10 cellular contexts compared by ENCODE assay signal in genomic region chr16:20944861-20945390, GRCh38. TPM values are rescaled to one million over a fixed set of nuclear protein-coding genes. Genes with fewer than 3 reads are reported as not detected.
DNase-seq lines count a peak whose midpoint lies in the region; ATAC-seq, FAIRE-seq and TF ChIP-seq lines count a peak whose summit lies in the region.
"Had no signal": no experiment of that assay in that cellular context is flagged by ENCODE, and none has a peak within 500 bp of the region (broad histone marks: within the 10 kb centered on the region; RNA-seq: fewer than 3 reads in every experiment).

No MANE protein-coding gene starts in this region.

- no peak overlapping the region for H3K4me3 ChIP-seq in brain microvascular endothelial cell (ENCODE audit: low read depth, low read length)
- H3K4me3 ChIP-seq in upper lobe of left lung = no peak overlapping the region
- H3K4me3 ChIP-seq: pancreas had no signal

- no peak for TF ChIP-seq POLR2A in upper lobe of left lung (IDR thresholded peaks at IDR 0.05)

- DNase-seq in GM18507 (ENCODE audit: extremely low spot score, insufficient read length, low read depth) = no peak
- no peak for DNase-seq in brain microvascular endothelial cell
- no peak for DNase-seq in sciatic nerve (ENCODE audit: low spot score)
- DNase-seq in HTR-8/SVneo (ENCODE audit: insufficient read length, low spot score) = no peak
- DNase-seq in NCI-H2196 treated with DMSO at 0.1 percent for 48 hours (lab: John Stamatoyannopoulos, UW; ENCODE audit: unreplicated experiment) = no peak
- no peak for DNase-seq in upper lobe of left lung
- DNase-seq: effector CD4-positive, alpha-beta T cell; pancreas had no signal

- H3K27me3 ChIP-seq in brain microvascular endothelial cell (replicated peaks) = no peaks in the 10 kb centered on the region
- H3K27me3 ChIP-seq in upper lobe of left lung = no peaks in the 10 kb centered on the region
- H3K27me3 ChIP-seq: pancreas had no signal

- no peaks in the 10 kb centered on the region for H3K9me3 ChIP-seq in upper lobe of left lung
- H3K9me3 ChIP-seq: pancreas had no signal

- in situ Hi-C loops in brain microvascular endothelial cell (cut with HindIII; ENCODE audit: low pct_ligation_motif_present, low sequenced_read_pairs) = no loop called here

- no peaks in the 10 kb centered on the region for H3K4me1 ChIP-seq in upper lobe of left lung
- H3K4me1 ChIP-seq: pancreas had no signal

- 69 to 79% methylated on average over 4 to 5 of the region's 5 CpGs for WGBS in upper lobe of left lung, 2 donors

- intact Hi-C loops in sciatic nerve (cut with DNase I) = loop anchor here (5.0 kb wide), 1 partner anchor 108 kb away; no protein-coding TSS in a partner anchor

- TF ChIP-seq CTCF in brain microvascular endothelial cell (IDR thresholded peaks at IDR 0.05; ENCODE audit: low read depth, low read length, missing control alignments) = peak; percentile 22
- TF ChIP-seq CTCF in upper lobe of left lung (IDR thresholded peaks at IDR 0.05) = no peak

- TF ChIP-seq EP300 in upper lobe of left lung (IDR thresholded peaks at IDR 0.05) = no peak

- ATAC-seq in SK-N-SH treated with all-trans-retinoic acid at 6 μM for 48 hours (peak; percentile 38; the same call in 1 of the 3 replicates), sciatic nerve (peak; percentile 42), GM18511 (IDR thresholded peaks at IDR 0.05; ENCODE audit: unreplicated experiment) (no peak), upper lobe of left lung (ENCODE audit: low FRiP score in 2 of 2) (no peak)

- FAIRE-seq in GM18507 (lab: Jason Lieb, UNC) = peak; percentile 21
- FAIRE-seq in HTR-8/SVneo (lab: Jason Lieb, UNC) = no peak
- FAIRE-seq: pancreas had no signal

- no peaks in the 10 kb centered on the region for H3K36me3 ChIP-seq in brain microvascular endothelial cell (replicated peaks)
- no peaks in the 10 kb centered on the region for H3K36me3 ChIP-seq in upper lobe of left lung
- H3K36me3 ChIP-seq: pancreas had no signal

- H3K27ac ChIP-seq in brain microvascular endothelial cell = no peak overlapping the region
- H3K27ac ChIP-seq in upper lobe of left lung = no peak overlapping the region
- H3K27ac ChIP-seq: pancreas had no signal

TF ChIP-seq in SK-N-SH treated with all-trans-retinoic acid at 6 μM for 48 hours, 23 proteins besides CTCF, POLR2A, EP300 and RAD21:
- TF ChIP-seq CSDC2 (CRISPR knock-in tag; IDR thresholded peaks at IDR 0.05) (peak; percentile 82), ZNF565 (CRISPR knock-in tag; conservative IDR thresholded peaks at IDR 0.05; ENCODE audit: low read depth) (no peak), ZFP3 (CRISPR knock-in tag; IDR thresholded peaks at IDR 0.05) (peak; percentile 60; the same call in 1 of the 2 replicates), ESRRG (CRISPR knock-in tag; IDR thresholded peaks at IDR 0.05) (no peak)
- TF ChIP-seq, protein P1, sequence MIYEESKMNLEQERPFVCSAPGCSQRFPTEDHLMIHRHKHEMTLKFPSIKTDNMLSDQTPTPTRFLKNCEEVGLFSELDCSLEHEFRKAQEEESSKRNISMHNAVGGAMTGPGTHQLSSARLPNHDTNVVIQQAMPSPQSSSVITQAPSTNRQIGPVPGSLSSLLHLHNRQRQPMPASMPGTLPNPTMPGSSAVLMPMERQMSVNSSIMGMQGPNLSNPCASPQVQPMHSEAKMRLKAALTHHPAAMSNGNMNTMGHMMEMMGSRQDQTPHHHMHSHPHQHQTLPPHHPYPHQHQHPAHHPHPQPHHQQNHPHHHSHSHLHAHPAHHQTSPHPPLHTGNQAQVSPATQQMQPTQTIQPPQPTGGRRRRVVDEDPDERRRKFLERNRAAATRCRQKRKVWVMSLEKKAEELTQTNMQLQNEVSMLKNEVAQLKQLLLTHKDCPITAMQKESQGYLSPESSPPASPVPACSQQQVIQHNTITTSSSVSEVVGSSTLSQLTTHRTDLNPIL (CRISPR knock-in tag; IDR thresholded peaks at IDR 0.05; ENCODE audit: low read depth) = no peak

RNA-seq across cellular contexts. Expression of gene LYRM1, which starts 44.4 kb away (rescaled TPM):
- total RNA-seq in sciatic nerve (25.6 TPM), upper lobe of left lung (10 to 100 TPM in 5 of 6 donors, 1 to 10 TPM in 1; 6.8 to 34.4 (median 22.3) TPM)

RNA-seq across cellular contexts. Expression of gene DCUN1D3, which starts 44.8 kb away (rescaled TPM):
- total RNA-seq in sciatic nerve (30.7 TPM), upper lobe of left lung (10 to 100 TPM in 5 of 6 donors, 1 to 10 TPM in 1; 7.2 to 33.0 (median 19.3) TPM)

Comparison
In these comparisons a context has a peak if more than half of its experiments do, and no peak if none do; other contexts are left out.
1. ATAC-seq: peak in SK-N-SH treated with all-trans-retinoic acid at 6 μM for 48 hours (single experiment) and sciatic nerve (single experiment); none in GM18511 (single experiment) and upper lobe of left lung (0 of 2).